ENCODE assay signal across 8 cellular contexts in the genomic region with DNA sequence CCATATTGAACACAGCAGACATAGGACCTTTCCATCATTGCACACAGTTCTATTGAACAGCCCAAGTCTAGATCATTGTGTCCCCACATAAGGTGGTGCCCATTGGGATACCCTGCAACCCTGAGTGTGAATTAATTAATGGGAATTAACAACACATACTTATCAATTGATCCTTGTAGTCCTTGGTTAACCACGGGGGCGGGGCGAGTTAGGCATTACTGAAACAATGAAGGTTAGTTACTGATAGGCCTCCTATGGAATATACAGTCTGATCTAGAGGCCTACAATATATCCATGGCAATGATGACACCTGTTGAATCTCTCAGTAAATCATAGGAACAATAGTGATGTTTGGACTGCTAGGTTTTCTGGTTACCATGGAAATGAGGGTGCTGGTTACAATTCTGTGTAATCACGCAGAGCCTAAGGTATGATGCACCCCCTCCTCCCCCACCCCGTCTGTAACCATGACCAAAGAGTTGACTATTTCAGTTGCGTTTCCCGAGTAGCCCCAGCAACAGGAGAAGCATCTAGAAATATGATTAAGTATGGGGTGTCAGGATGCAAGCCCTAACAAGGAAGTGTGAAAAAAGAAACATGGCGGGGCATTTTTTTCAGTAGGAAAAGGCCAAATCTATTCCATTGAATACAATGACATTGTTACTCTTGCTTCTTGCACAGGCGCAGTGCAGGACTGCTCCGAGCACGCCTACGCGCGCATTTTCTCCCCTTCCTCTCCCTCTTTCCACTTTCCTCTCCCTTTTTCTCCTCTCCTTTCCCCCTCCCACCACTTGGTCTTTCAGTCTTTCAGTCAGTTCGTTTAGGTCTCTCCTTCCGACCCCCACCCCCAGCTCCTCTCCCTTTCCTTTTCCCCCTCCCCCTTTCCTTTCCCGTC. TPM values are rescaled to one million over a fixed set of nuclear protein-coding genes. Genes with fewer than 3 reads are reported as not detected.
DNase-seq lines count a peak whose midpoint lies in the region; ATAC-seq and TF ChIP-seq lines count a peak whose summit lies in the region.

No MANE protein-coding gene starts in this region.

- no peaks in the 10 kb centered on the region for H3K9me1 ChIP-seq in IMR-90 (ENCODE audit: insufficient read depth, low read length)

- H4K91ac ChIP-seq in IMR-90 (ENCODE audit: insufficient read depth, low read depth, low read length) = peak overlapping the region; percentile 80

- peak overlapping the region; percentile 89 for H3K14ac ChIP-seq in IMR-90 (replicated peaks; ENCODE audit: low read depth, low read length)

- H2BK120ac ChIP-seq in IMR-90 (ENCODE audit: low read depth, low read length) = peak overlapping the region; percentile 86

- H3K27me3 ChIP-seq in DND-41 (ENCODE audit: insufficient read depth, low read length, poor library complexity) (no peaks in the 10 kb centered on the region), IMR-90 (ENCODE audit: control insufficient read depth, insufficient read depth, low read length) (no peaks in the 10 kb centered on the region), upper lobe of right lung (no peaks in the 10 kb centered on the region)

- H3K4me2 ChIP-seq in DND-41 (ENCODE audit: insufficient read depth, low read length) = peak overlapping the region; percentile 60
- H3K4me2 ChIP-seq in IMR-90 (ENCODE audit: low read depth, low read length) = peak overlapping the region; percentile 87

- peaks cover 26% of the 10 kb centered on the region for H3K4me1 Mint-ChIP-seq in neural crest cell

- DNase-seq in DND-41 = no peak
- peak; percentile 45 for DNase-seq in IMR-90
- DNase-seq in activated CD4-positive, alpha-beta T cell treated with anti-CD3 and anti-CD28 coated beads, Interleukin-2, amount 50 U/mL, for 24 hours (ENCODE audit: low read depth in 1 of 2, low spot score in 1 of 2) = peak; percentile 38 to 49
- peak; percentile 46 for DNase-seq in epithelial cell of esophagus (ENCODE audit: low read depth)
- DNase-seq in neural crest cell (ENCODE audit: low read depth, low spot score) = no peak
- no peak for DNase-seq in upper lobe of right lung
- no peak for DNase-seq in Kasumi-1 (lab: John Stamatoyannopoulos, UW)

- H3K4me1 ChIP-seq in DND-41 (ENCODE audit: insufficient read depth, low read length) (peaks cover 40% of the 10 kb centered on the region), IMR-90 (ENCODE audit: control insufficient read depth, insufficient read depth, low read length) (no peaks in the 10 kb centered on the region), upper lobe of right lung (peaks cover 12% of the 10 kb centered on the region)

- no peak for TF ChIP-seq CTCF in DND-41 (IDR thresholded peaks at IDR 0.05; ENCODE audit: borderline replicate concordance, extremely low read depth, low read length, poor library complexity, severe bottlenecking)
- no peak for TF ChIP-seq CTCF in IMR-90 (conservative IDR thresholded peaks at IDR 0.05; ENCODE audit: low read depth, low read length)
- no peak for TF ChIP-seq CTCF in epithelial cell of esophagus (IDR thresholded peaks at IDR 0.05; ENCODE audit: insufficient read depth, low read depth, low read length, missing control alignments)
- no peak for TF ChIP-seq CTCF in neural crest cell (conservative IDR thresholded peaks at IDR 0.05)
- no peak for TF ChIP-seq CTCF in upper lobe of right lung (IDR thresholded peaks at IDR 0.05)

- H3K36me3 ChIP-seq in DND-41 (ENCODE audit: insufficient read depth, low read length) (peaks cover 29% of the 10 kb centered on the region), IMR-90 (ENCODE audit: control insufficient read depth, insufficient read depth, low read length) (peaks cover 6% of the 10 kb centered on the region), upper lobe of right lung (no peaks in the 10 kb centered on the region)

- H3K4ac ChIP-seq in IMR-90 (ENCODE audit: low read depth, low read length) = peak overlapping the region; percentile 87

- POLR2A ChIA-PET in IMR-90 (lab: Charles Lee; ENCODE audit: unreplicated experiment) = interaction anchor here (0.6 to 0.9 kb wide), 2 partner anchors 10 to 78 kb away, joined by 3 read pairs; no protein-coding TSS in a partner anchor

- TF ChIP-seq RAD21 in IMR-90 (IDR thresholded peaks at IDR 0.05; ENCODE audit: low read length) = no peak

- no peaks in the 10 kb centered on the region for H3K9me3 ChIP-seq in DND-41 (ENCODE audit: insufficient read depth, low read length, severe bottlenecking)
- peaks cover 2% of the 10 kb centered on the region; the same call in 1 of the 2 replicates for H3K9me3 ChIP-seq in IMR-90 (ENCODE audit: control insufficient read depth, insufficient read depth, low read length)
- H3K9me3 ChIP-seq in upper lobe of right lung = no peaks in the 10 kb centered on the region

- H2AK9ac ChIP-seq in IMR-90 (replicated peaks; ENCODE audit: low read depth, low read length, poor library complexity) = peak overlapping the region; percentile 48

- H3K9me3 Mint-ChIP-seq in neural crest cell = peaks cover 11% of the 10 kb centered on the region

- H2BK15ac ChIP-seq in IMR-90 (ENCODE audit: low read depth, low read length) = peak overlapping the region; percentile 67; the same call in 2 of the 3 replicates

- peaks cover 34% of the 10 kb centered on the region for H4K20me1 ChIP-seq in DND-41 (ENCODE audit: insufficient read depth, low read length)
- H4K20me1 ChIP-seq in IMR-90 (ENCODE audit: insufficient read depth, low read length) = peaks cover 23% of the 10 kb centered on the region

- peak overlapping the region; percentile 98 for H3K27ac Mint-ChIP-seq in neural crest cell (ENCODE audit: unreplicated experiment)

- H3K4me3 Mint-ChIP-seq in neural crest cell = peak overlapping the region; percentile 99

- no TSS peak for BruUV-seq in IMR-90 (replicated peaks; lab: Mats Ljungman, UMichigan)

- peak overlapping the region; percentile 58; the same call in 1 of the 2 replicates for H3K23ac ChIP-seq in IMR-90 (ENCODE audit: low read depth, low read length)

- no peak for TF ChIP-seq POLR2A in IMR-90 (IDR thresholded peaks at IDR 0.05; ENCODE audit: low read depth, low read length)

- dilution Hi-C loops in IMR-90 (cut with HindIII; ENCODE audit: low sequenced_read_pairs, unreplicated experiment) = no loop called here

- peak overlapping the region; percentile 97 for H3K18ac ChIP-seq in IMR-90 (ENCODE audit: low read depth, low read length)

- peak overlapping the region; percentile 84 for H3K56ac ChIP-seq in IMR-90 (ENCODE audit: extremely low read depth, insufficient read depth, low read length)

- ATAC-seq in DND-41 (ENCODE audit: insufficient read depth, low read depth) (peak; percentile 63), GM21447 (IDR thresholded peaks at IDR 0.05; ENCODE audit: unreplicated experiment) (peak; percentile 45), IMR-90 (ENCODE audit: low read depth) (peak; percentile 59), upper lobe of right lung (peak; percentile 76)

- peak overlapping the region; percentile 85 for H2AFZ ChIP-seq in DND-41 (ENCODE audit: low read depth, low read length)
- peak overlapping the region; percentile 80 for H2AFZ ChIP-seq in IMR-90 (replicated peaks; ENCODE audit: low read length, poor library complexity)

- H3K27me3 Mint-ChIP-seq in neural crest cell (ENCODE audit: low read depth) = peaks cover 3% of the 10 kb centered on the region

- H3K9ac ChIP-seq in DND-41 (ENCODE audit: low read depth, low read length) (peak overlapping the region; percentile 58), IMR-90 (ENCODE audit: low read depth, low read length) (peak overlapping the region; percentile 90)

- no peaks in the 10 kb centered on the region; a peak in 1 of 4 replicates for H3K79me1 ChIP-seq in IMR-90 (ENCODE audit: low read depth in 1 of 2, low read length in 2 of 2)

- H3K79me2 ChIP-seq in DND-41 (ENCODE audit: insufficient read depth, low read length) = peaks cover 44% of the 10 kb centered on the region

- peak overlapping the region; percentile 48; the same call in 1 of the 2 replicates for H2AK5ac ChIP-seq in IMR-90 (ENCODE audit: low read depth, low read length)

- peaks cover 18% of the 10 kb centered on the region for H3K36me3 Mint-ChIP-seq in neural crest cell (ENCODE audit: low read depth)

- CTCF ChIA-PET in IMR-90 (lab: Yijun Ruan, JAX) = interaction anchor here (0.7 kb wide), 1 partner anchor 135 kb away, joined by 4 read pairs; no protein-coding TSS in a partner anchor

- H3K27ac ChIP-seq in DND-41 (ENCODE audit: low read length) (peak overlapping the region; percentile 96), IMR-90 (ENCODE audit: insufficient read depth, low read length) (peak overlapping the region; percentile 98), upper lobe of right lung (peak overlapping the region; percentile 92)

- in situ Hi-C loops in IMR-90 (cut with MboI; ENCODE audit: low sequenced_read_pairs) = no loop called here

- H3K4me3 ChIP-seq in DND-41 (ENCODE audit: low read depth in 1 of 2, low read length in 2 of 2) = peak overlapping the region in 1 of 2 experiments; percentile 51; a peak in 2 of 4 replicates
- H3K4me3 ChIP-seq in IMR-90 (ENCODE audit: insufficient read depth, low read depth, low read length) = peak overlapping the region; percentile 63
- H3K4me3 ChIP-seq in epithelial cell of esophagus (ENCODE audit: low read length) = peak overlapping the region; percentile 54
- peak overlapping the region; percentile 68 for H3K4me3 ChIP-seq in upper lobe of right lung

- intact Hi-C loops in IMR-90 (cut with micrococcal nuclease) = loop anchor here (5.0 kb wide), 1 partner anchor 85 kb away; a partner anchor contains a TSS
- intact Hi-C loops in upper lobe of right lung (cut with DNase I) = no loop called here

- H2BK20ac ChIP-seq in IMR-90 (ENCODE audit: low read depth, low read length) = 0 out of 2 replicates have a peak overlapping the region, but pooled peaks have one; percentile 45

- H2BK5ac ChIP-seq in IMR-90 (ENCODE audit: low read depth, low read length, poor library complexity, severe bottlenecking) = peak overlapping the region; percentile 95

- peak overlapping the region; percentile 97 for H4K5ac ChIP-seq in IMR-90 (ENCODE audit: low read depth, low read length)

- WGBS in IMR-90 (ENCODE audit: extremely low coverage in 2 of 2, insufficient read length in 1 of 2), 2 experiments = 63% methylated on average over 7 of the region's 17 CpGs; no CpG with 5 or more reads in 1 of the 2 experiments

- peak overlapping the region; percentile 90 to 99 for H4K8ac ChIP-seq in IMR-90 (ENCODE audit: low read depth in 2 of 2, low read length in 2 of 2)

RNA-seq across cellular contexts. Expression of a gene that starts 0.7 kb away (rescaled TPM):
- total RNA-seq in IMR-90 (2012; rRNA removed) (444 and 609 TPM in 2 replicates), neural crest cell (990 and 1,032 TPM in 2 replicates), upper lobe of right lung (208 TPM)
- polyA plus RNA-seq in IMR-90 (2012; rRNA removed) = 199 and 308 TPM in 2 replicates
- polyA plus RNA-seq in IMR-90 (2012; cell fraction: cytosol; rRNA removed) = 80.7 and 118 TPM in 2 replicates
- polyA plus RNA-seq in IMR-90 (2012; cell fraction: nucleus; rRNA removed; ENCODE audit: low replicate concordance) = 119 and 311 TPM in 2 replicates

RNA-seq across cellular contexts. Expression of a gene that starts 18.8 kb away (rescaled TPM):
- total RNA-seq in IMR-90 (2012; rRNA removed) (1.7 and 3.0 TPM in 2 replicates), neural crest cell (7.1 and 10.2 TPM in 2 replicates), upper lobe of right lung (0.38 TPM)
- 3.0 and 3.5 TPM in 2 replicates for polyA plus RNA-seq in IMR-90 (2012; rRNA removed)
- 1.0 and 2.5 TPM in 2 replicates for polyA plus RNA-seq in IMR-90 (2012; cell fraction: cytosol; rRNA removed)
- 4.8 and 9.0 TPM in 2 replicates for polyA plus RNA-seq in IMR-90 (2012; cell fraction: nucleus; rRNA removed; ENCODE audit: low replicate concordance)

RNA-seq across cellular contexts. Expression of a gene that starts 28.8 kb away (rescaled TPM):
- total RNA-seq in IMR-90 (2012; rRNA removed) = 8.3 and 10.0 TPM in 2 replicates
- 26.0 and 28.1 TPM in 2 replicates for polyA plus RNA-seq in IMR-90 (2012; rRNA removed)
- 13.7 and 18.7 TPM in 2 replicates for polyA plus RNA-seq in IMR-90 (2012; cell fraction: cytosol; rRNA removed)
- polyA plus RNA-seq in IMR-90 (2012; cell fraction: nucleus; rRNA removed; ENCODE audit: low replicate concordance) = 45.6 and 54.8 TPM in 2 replicates
- total RNA-seq in neural crest cell = 85.2 and 87.1 TPM in 2 replicates
- total RNA-seq in upper lobe of right lung = 24.9 TPM

RNA-seq across cellular contexts. Expression of a gene that starts 59.7 kb away (rescaled TPM):
- total RNA-seq in IMR-90 (2012; rRNA removed) = not detected in 2 replicates
- not detected in 2 replicates for polyA plus RNA-seq in IMR-90 (2012; rRNA removed)
- polyA plus RNA-seq in IMR-90 (2012; cell fraction: cytosol; rRNA removed) = not detected in 2 replicates
- polyA plus RNA-seq in IMR-90 (2012; cell fraction: nucleus; rRNA removed; ENCODE audit: low replicate concordance) = not detected in 2 replicates
- total RNA-seq in neural crest cell = 12.3 and 12.4 TPM in 2 replicates
- total RNA-seq in upper lobe of right lung = 5.4 TPM

Comparison
In these comparisons a context has a peak if more than half of its experiments do, and no peak if none do; other contexts are left out.
1. DNase-seq: peak in IMR-90 (single experiment), activated CD4-positive, alpha-beta T cell treated with anti-CD3 and anti-CD28 coated beads, Interleukin-2, amount 50 U/mL, for 24 hours (2 of 2) and epithelial cell of esophagus (single experiment); none in DND-41 (single experiment), neural crest cell (single experiment), upper lobe of right lung (single experiment) and Kasumi-1 (0 of 2).
2. Peak in every context shown above with its lines, with median percentiles within 50 percentile points of each other: ATAC-seq and H3K27ac ChIP-seq.